24 cellular contexts compared by ENCODE assay signal in the genomic region with DNA sequence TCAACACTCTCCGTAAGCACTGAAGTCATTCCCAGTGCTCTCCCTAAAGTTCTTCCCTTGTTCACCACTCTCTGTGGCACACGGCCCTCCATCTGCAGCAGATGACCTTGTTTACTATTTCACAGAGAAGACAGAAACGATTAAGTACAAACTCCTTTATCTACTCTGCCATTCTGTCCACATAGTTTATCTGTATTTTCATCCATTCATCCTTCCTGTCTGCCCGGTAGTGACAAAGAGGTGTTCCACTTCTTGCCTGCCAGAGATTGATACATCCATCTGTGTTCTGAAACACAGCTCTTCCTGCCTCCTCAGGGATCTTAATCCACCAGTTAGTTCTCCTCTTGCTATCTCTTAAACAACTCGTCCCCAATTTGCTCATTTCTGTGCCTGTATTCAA.
"Had no signal": no experiment of that assay in that cellular context is flagged by ENCODE, and none has a peak within 500 bp of the region (broad histone marks: within the 10 kb centered on the region; RNA-seq: fewer than 3 reads in every experiment).

No MANE protein-coding gene starts in this region.

- DNase-seq: activated CD4-positive, alpha-beta memory T cell treated with anti-CD3 and anti-CD28 coated beads for 36 hours; activated CD4-positive, alpha-beta T cell treated with anti-CD3 and anti-CD28 coated beads, Interleukin-2, amount 10 ng/mL, durations not matched to agents 7 days and 5 days; activated CD4-positive, CD25-positive, alpha-beta regulatory T cell treated with anti-CD3 and anti-CD28 coated beads, Interleukin-2, amount 50 U/mL, for 72 hours; activated CD8-positive, alpha-beta memory T cell treated with anti-CD3 and anti-CD28 coated beads for 24 hours; activated effector memory CD4-positive, alpha-beta T cell treated with anti-CD3 and anti-CD28 coated beads, Interleukin-2, amount 50 U/mL, for 16 hours; activated naive CD4-positive, alpha-beta T cell treated with Interleukin-2 at 50 U/mL for 16 hours; activated naive CD8-positive, alpha-beta T cell treated with anti-CD3 and anti-CD28 coated beads, Interleukin-2, amount 50 U/mL, for 24 hours; activated T-cell treated with anti-CD3 and anti-CD28 coated beads, Interleukin-2, amount 50 U/mL, for 4 hours; amniotic stem cell; body of pancreas; central memory CD4-positive, alpha-beta T cell; MM.1S; NCI-H1105 treated with DMSO at 0.1 percent for 48 hours; NCI-H146; NCI-H187 treated with DMSO at 0.1 percent for 48 hours; NCI-H2081 treated with DMSO at 0.1 percent for 48 hours; NCI-H446; NCI-H524; T-cell; T-helper 2 cell; T1000 had no signal

- H3K4me1 Mint-ChIP-seq: activated naive CD8-positive, alpha-beta T cell treated with anti-CD3 and anti-CD28 coated beads, Interleukin-2, amount 50 U/mL, for 24 hours; T-cell had no signal

- H3K4me3 Mint-ChIP-seq: activated CD4-positive, alpha-beta memory T cell treated with anti-CD3 and anti-CD28 coated beads for 36 hours; activated CD4-positive, alpha-beta T cell treated with anti-CD3 and anti-CD28 coated beads, Interleukin-2, amount 10 ng/mL, durations not matched to agents 7 days and 5 days; activated naive CD8-positive, alpha-beta T cell treated with anti-CD3 and anti-CD28 coated beads, Interleukin-2, amount 50 U/mL, for 24 hours; activated T-cell treated with anti-CD3 and anti-CD28 coated beads, Interleukin-2, amount 50 U/mL, for 4 hours; T-cell; WTC11 had no signal

- ATAC-seq: activated naive CD4-positive, alpha-beta T cell treated with anti-CD3 and anti-CD28 coated beads, Interleukin-2, amount 50 U/mL, for 72 hours; activated naive CD8-positive, alpha-beta T cell treated with anti-CD3 and anti-CD28 coated beads, Interleukin-2, amount 50 U/mL, for 24 hours; activated T-cell treated with anti-CD3 and anti-CD28 coated beads, Interleukin-2, amount 50 U/mL, for 4 hours; body of pancreas; Right ventricle myocardium inferior; T-cell; WTC11 had no signal

- H3K27ac Mint-ChIP-seq: activated CD4-positive, alpha-beta memory T cell treated with anti-CD3 and anti-CD28 coated beads for 36 hours; activated CD4-positive, alpha-beta T cell treated with anti-CD3 and anti-CD28 coated beads, Interleukin-2, amount 10 ng/mL, durations not matched to agents 7 days and 5 days; activated naive CD8-positive, alpha-beta T cell treated with anti-CD3 and anti-CD28 coated beads, Interleukin-2, amount 50 U/mL, for 24 hours; T-cell; WTC11 had no signal

- H3K9me3 Mint-ChIP-seq: activated CD4-positive, alpha-beta memory T cell treated with anti-CD3 and anti-CD28 coated beads for 36 hours; activated CD4-positive, alpha-beta T cell treated with anti-CD3 and anti-CD28 coated beads, Interleukin-2, amount 10 ng/mL, durations not matched to agents 7 days and 5 days; activated naive CD4-positive, alpha-beta T cell treated with anti-CD3 and anti-CD28 coated beads, Interleukin-2, amount 50 U/mL, for 72 hours; activated naive CD8-positive, alpha-beta T cell treated with anti-CD3 and anti-CD28 coated beads, Interleukin-2, amount 50 U/mL, for 24 hours; activated T-cell treated with anti-CD3 and anti-CD28 coated beads, Interleukin-2, amount 50 U/mL, for 4 hours; T-cell; WTC11 had no signal

- H3K27me3 Mint-ChIP-seq: activated CD4-positive, alpha-beta memory T cell treated with anti-CD3 and anti-CD28 coated beads for 36 hours; activated CD4-positive, alpha-beta T cell treated with anti-CD3 and anti-CD28 coated beads, Interleukin-2, amount 10 ng/mL, durations not matched to agents 7 days and 5 days; activated naive CD8-positive, alpha-beta T cell treated with anti-CD3 and anti-CD28 coated beads, Interleukin-2, amount 50 U/mL, for 24 hours; T-cell had no signal
